In genomic region chr5:43025184-43025950, GRCh38 we compare ENCODE assay signal across 7 cellular contexts. TPM values are rescaled to one million over a fixed set of nuclear protein-coding genes. Genes with fewer than 3 reads are reported as not detected.
DNase-seq lines count a peak whose midpoint lies in the region; FAIRE-seq and TF ChIP-seq lines count a peak whose summit lies in the region.
"Not testable (repeated sequence)": the region's sequence is repeated elsewhere in the genome, so short reads cannot be mapped to it uniquely, and the experiment has no call there.

No MANE protein-coding gene starts in this region.

- peaks cover 66% of the 10 kb centered on the region for H3K27me3 Mint-ChIP-seq in astrocyte (ENCODE audit: low read depth, unreplicated experiment)
- H3K27me3 Mint-ChIP-seq in progenitor cell of endocrine pancreas, result peaks cover 54% of the 10 kb centered on the region

- not testable (repeated sequence) for H3K4me1 Mint-ChIP-seq in astrocyte (ENCODE audit: low read depth, unreplicated experiment); progenitor cell of endocrine pancreas (ENCODE audit: low read depth)

- not testable (repeated sequence) for TF ChIP-seq RAD21 in H1 (IDR thresholded peaks at IDR 0.05 in 1 of 2, conservative IDR thresholded peaks at IDR 0.05 in 1 of 2; ENCODE audit: low read depth in 2 of 2, low read length in 2 of 2)

- not testable (repeated sequence) for FAIRE-seq in astrocyte (lab: Jason Lieb, UNC); H1 (lab: Jason Lieb, UNC)

- not testable (repeated sequence) for H2BK12ac ChIP-seq in H1 (ENCODE audit: low read depth, low read length)

- not testable (repeated sequence) for H2BK120ac ChIP-seq in H1 (replicated peaks; ENCODE audit: low read depth, low read length)

- H3K9me3 Mint-ChIP-seq in astrocyte (ENCODE audit: unreplicated experiment), result peaks cover 11% of the 10 kb centered on the region
- H3K9me3 Mint-ChIP-seq in progenitor cell of endocrine pancreas (ENCODE audit: low read depth), result not testable (repeated sequence)

- H3K27ac ChIP-seq in HUES48 (ENCODE audit: low read depth, low read length); astrocyte (ENCODE audit: low read depth, low read length); H1 (ENCODE audit: low read depth, low read length): not testable (repeated sequence)

- not testable (repeated sequence) for H3K56ac ChIP-seq in H1 (replicated peaks; ENCODE audit: insufficient read length, low read depth, low read length)

- H3K79me2 ChIP-seq in Loucy (ENCODE audit: insufficient read depth, low read length), result peaks cover 99% of the 10 kb centered on the region
- not testable (repeated sequence) for H3K79me2 ChIP-seq in astrocyte (ENCODE audit: insufficient read depth, low read length); H1 (ENCODE audit: control insufficient read depth in 1 of 2, insufficient read depth in 2 of 2, low read length in 2 of 2)

- peak overlapping the region; percentile 24; the same call in 1 of the 2 replicates for H3K9ac ChIP-seq in ES-I3 (ENCODE audit: low read depth, low read length)
- not testable (repeated sequence) for H3K9ac ChIP-seq in HUES48 (ENCODE audit: low read depth, low read length); Loucy (ENCODE audit: low read depth, low read length, poor library complexity, severe bottlenecking); astrocyte (ENCODE audit: low read length); H1 (replicated peaks in 1 of 4; ENCODE audit: extremely low read depth in 1 of 4, low read depth in 3 of 4, low read length in 3 of 4); iPS-15b (ENCODE audit: low read depth, low read length)

- H3K27me3 ChIP-seq in HUES48 (ENCODE audit: control insufficient read depth, insufficient read depth, low read length), result peaks cover 96% of the 10 kb centered on the region
- not testable (repeated sequence) for H3K27me3 ChIP-seq in Loucy (ENCODE audit: insufficient read depth, low read length, poor library complexity, severe bottlenecking); astrocyte (ENCODE audit: insufficient read depth, low read length)
- H3K27me3 ChIP-seq in H1 (replicated peaks in 1 of 4; ENCODE audit: control insufficient read depth in 3 of 4, extremely low read depth in 1 of 4, insufficient read depth in 3 of 4, low read length in 3 of 4), result peaks cover 33 to 81% (median 70%) of the 10 kb centered on the region in 4 experiments
- peaks cover 93% of the 10 kb centered on the region for H3K27me3 ChIP-seq in iPS-15b (ENCODE audit: control insufficient read depth, insufficient read depth, low read length)

- DNase-seq in astrocyte (ENCODE audit: low read depth); H1 (ENCODE audit: low read depth in 1 of 2, low spot score in 2 of 2); progenitor cell of endocrine pancreas (ENCODE audit: low spot score, unreplicated experiment): not testable (repeated sequence)

- H4K91ac ChIP-seq in H1 (replicated peaks; ENCODE audit: insufficient read length, low read length), result not testable (repeated sequence)

- H3K4me3 Mint-ChIP-seq in astrocyte (ENCODE audit: unreplicated experiment); progenitor cell of endocrine pancreas (ENCODE audit: low read depth): not testable (repeated sequence)

- not testable (repeated sequence) for H3K36me3 Mint-ChIP-seq in astrocyte (ENCODE audit: low read depth, unreplicated experiment); progenitor cell of endocrine pancreas (ENCODE audit: insufficient read depth)

- H3K36me3 ChIP-seq in ES-I3 (ENCODE audit: insufficient read depth, low read length); HUES48 (ENCODE audit: control insufficient read depth, insufficient read depth, low read length); Loucy (ENCODE audit: insufficient read depth, low read length); astrocyte (ENCODE audit: insufficient read depth, low read length); H1 (ENCODE audit: control insufficient read depth in 2 of 4, insufficient read depth in 4 of 4, low read length in 3 of 4); iPS-15b (ENCODE audit: control insufficient read depth, insufficient read depth, low read length): not testable (repeated sequence)

- CTCF ChIA-PET in H1 (lab: Charles Lee; ENCODE audit: partially characterized antibody), result interaction anchor here (0.6 to 1.3 kb wide), 4 partner anchors 16 to 32 kb away, joined by 3 to 8 read pairs (median 4); no protein-coding TSS in a partner anchor

- H2BK5ac ChIP-seq in H1 (ENCODE audit: low read depth, low read length), result not testable (repeated sequence)

- peak overlapping the region; percentile 26 for H3K27ac Mint-ChIP-seq in astrocyte (ENCODE audit: unreplicated experiment)
- H3K27ac Mint-ChIP-seq in progenitor cell of endocrine pancreas, result peak overlapping the region; percentile 53

- not testable (repeated sequence) for H3F3A ChIP-seq in Loucy (ENCODE audit: low read depth)

- 11% methylated on average over 22 of the region's 25 CpGs; no CpG with 5 or more reads in 1 of the 2 experiments for WGBS in H1 (ENCODE audit: extremely low coverage in 1 of 2, insufficient coverage in 1 of 2, insufficient read length in 1 of 2, insufficient replicate concordance in 2 of 2, low coverage in 1 of 2, low lambda C conversion rate in 2 of 2, missing lambda C conversion rate in 1 of 2), 2 experiments

- not testable (repeated sequence) for H2AK5ac ChIP-seq in H1 (ENCODE audit: low read depth, low read length)

- H3K23ac ChIP-seq in H1 (ENCODE audit: insufficient read length), result not testable (repeated sequence)

- H4K5ac ChIP-seq in H1 (ENCODE audit: insufficient read length, low read depth, low read length), result not testable (repeated sequence)

- H2BK15ac ChIP-seq in H1 (ENCODE audit: low read length), result not testable (repeated sequence)

- H3K4me2 ChIP-seq in Loucy (ENCODE audit: low read depth, low read length, poor library complexity, severe bottlenecking) (peak overlapping the region; percentile 37), H1 (ENCODE audit: insufficient read depth in 1 of 2, low read depth in 2 of 2, low read length in 2 of 2) (peak overlapping the region; percentile 31 to 37; a peak in 3 of 4 replicates)
- not testable (repeated sequence) for H3K4me2 ChIP-seq in astrocyte (ENCODE audit: low read length)

- not testable (repeated sequence) for H3K9me3 ChIP-seq in ES-I3 (ENCODE audit: control insufficient read depth, insufficient read depth, low read length); HUES48 (ENCODE audit: control insufficient read depth, insufficient read depth, low read length); Loucy (ENCODE audit: insufficient read depth, low read depth, low read length); astrocyte (ENCODE audit: insufficient read depth, low read depth, low read length); H1 (ENCODE audit: insufficient read depth in 2 of 2, low read depth in 1 of 2, low read length in 1 of 2); iPS-15b (ENCODE audit: control insufficient read depth, insufficient read depth, low read length)

- not testable (repeated sequence) for H4K8ac ChIP-seq in H1 (ENCODE audit: extremely low read depth, insufficient read depth, low read length)

- H3K23me2 ChIP-seq in H1 (ENCODE audit: low read depth, low read length), result not testable (repeated sequence)

- POLR2A ChIA-PET in H1 (lab: Charles Lee; ENCODE audit: partially characterized antibody), result not testable (repeated sequence)

- H4K20me1 ChIP-seq in Loucy (ENCODE audit: insufficient read depth, low read length, poor library complexity, severe bottlenecking); astrocyte (ENCODE audit: insufficient read depth, low read length); H1 (replicated peaks in 1 of 2; ENCODE audit: control insufficient read depth in 1 of 2, insufficient read depth in 2 of 2, low read length in 2 of 2): not testable (repeated sequence)

- not testable (repeated sequence) for TF ChIP-seq POLR2A in H1 (IDR thresholded peaks at IDR 0.05; ENCODE audit: control extremely low read depth in 1 of 2, low read depth in 2 of 2, low read length in 2 of 2)

- TF ChIP-seq CTCF in Loucy (conservative IDR thresholded peaks at IDR 0.05; ENCODE audit: low read length); astrocyte (IDR thresholded peaks at IDR 0.05; ENCODE audit: insufficient read depth, low read depth, low read length); H1 (IDR thresholded peaks at IDR 0.05; ENCODE audit: control extremely low read depth in 1 of 3, insufficient read depth in 1 of 3, low read depth in 1 of 3, low read length in 3 of 3): not testable (repeated sequence)
- TF ChIP-seq CTCF in progenitor cell of endocrine pancreas (IDR thresholded peaks at IDR 0.05; ENCODE audit: unreplicated experiment), result peak; percentile 33

- H3K18ac ChIP-seq in H1 (ENCODE audit: extremely low read depth, low read length), result not testable (repeated sequence)

- not testable (repeated sequence) for H3K14ac ChIP-seq in H1 (ENCODE audit: insufficient read length)

- H3K4me3 ChIP-seq in HUES48 (ENCODE audit: low read depth, low read length) (peak overlapping the region; percentile 32; the same call in 1 of the 2 replicates), H1 (ENCODE audit: extremely low read depth in 1 of 4, insufficient read depth in 2 of 4, low read depth in 3 of 4, low read length in 4 of 4) (peak overlapping the region in 1 of 4 experiments; percentile 30; a peak in 1 of 8 replicates), iPS-15b (ENCODE audit: low read depth, low read length) (peak overlapping the region; percentile 4)
- H3K4me3 ChIP-seq in Loucy (ENCODE audit: low read length, poor library complexity, severe bottlenecking); astrocyte (ENCODE audit: insufficient read depth, low read depth, low read length): not testable (repeated sequence)

- not testable (repeated sequence) for H2BK20ac ChIP-seq in H1 (ENCODE audit: low read length)

- TF ChIP-seq EP300 in H1 (IDR thresholded peaks at IDR 0.05; ENCODE audit: borderline replicate concordance in 1 of 2, low read depth in 2 of 2, low read length in 2 of 2), result not testable (repeated sequence)

- not testable (repeated sequence) for H3K4ac ChIP-seq in H1 (replicated peaks; ENCODE audit: insufficient read length, low read depth, low read length)

- not testable (repeated sequence) for H3K9me2 ChIP-seq in Loucy (replicated peaks; ENCODE audit: low read depth, low read length)

- not testable (repeated sequence) for H3K79me1 ChIP-seq in H1 (ENCODE audit: low read depth, low read length)

- not testable (repeated sequence) for H3K4me1 ChIP-seq in ES-I3 (ENCODE audit: insufficient read depth, low read length); HUES48 (ENCODE audit: control insufficient read depth, insufficient read depth, low read length); astrocyte (ENCODE audit: insufficient read depth, low read length); H1 (replicated peaks in 1 of 4; ENCODE audit: control insufficient read depth in 3 of 4, insufficient read depth in 4 of 4, low read length in 3 of 4); iPS-15b (ENCODE audit: control insufficient read depth, insufficient read depth, low read length)
- H3K4me1 ChIP-seq in Loucy (ENCODE audit: insufficient read depth, low read length, poor library complexity, severe bottlenecking), result peaks cover 72% of the 10 kb centered on the region

- not testable (repeated sequence) for H2AFZ ChIP-seq in Loucy (ENCODE audit: low read length); astrocyte (ENCODE audit: low read depth, low read length); H1 (ENCODE audit: low read length)

RNA-seq across cellular contexts. Expression of gene ANXA2R, which starts 14.8 kb away (rescaled TPM):
- total RNA-seq in astrocyte (0.50 and 0.77 TPM in 2 replicates), progenitor cell of endocrine pancreas (0.87 and 0.93 TPM in 2 replicates)
- 0.17 and 0.29 TPM in 2 replicates for total RNA-seq in H1 (2021; fragmentation: NEBNext Ultra II Directional; extraction: Animal tissue kit (Norgen Biotek cat#: 25700))
- polyA plus RNA-seq in H1 (2011; rRNA removed), result 0.08 and 0.11 TPM in 2 replicates
- 0.14 TPM for polyA plus RNA-seq in H1 (2011; cell fraction: cytosol; rRNA removed)
- 0.30 TPM for polyA plus RNA-seq in H1 (2011; cell fraction: nucleus; rRNA removed)
- polyA plus RNA-seq in H1 (2012, experiment 1 of 2), result 0.11 TPM in 1 of 4 replicates, not detected in the others
- not detected for polyA plus RNA-seq in H1 (2012, experiment 2 of 2)
- polyA plus RNA-seq in H1 (2013, experiment 1 of 2), result not detected
- polyA plus RNA-seq in H1 (2013, experiment 2 of 2), result 0.04 TPM
- 0.56 and 1.2 TPM in 2 replicates for polyA minus RNA-seq in H1 (2011; rRNA and poly(A)+ RNA removed)
- not detected for polyA minus RNA-seq in H1 (2011; cell fraction: cytosol; rRNA and poly(A)+ RNA removed)
- polyA minus RNA-seq in H1 (2011; cell fraction: nucleus; rRNA and poly(A)+ RNA removed), result 1.2 TPM
